31 cellular contexts compared by ENCODE assay signal in the genomic region with DNA sequence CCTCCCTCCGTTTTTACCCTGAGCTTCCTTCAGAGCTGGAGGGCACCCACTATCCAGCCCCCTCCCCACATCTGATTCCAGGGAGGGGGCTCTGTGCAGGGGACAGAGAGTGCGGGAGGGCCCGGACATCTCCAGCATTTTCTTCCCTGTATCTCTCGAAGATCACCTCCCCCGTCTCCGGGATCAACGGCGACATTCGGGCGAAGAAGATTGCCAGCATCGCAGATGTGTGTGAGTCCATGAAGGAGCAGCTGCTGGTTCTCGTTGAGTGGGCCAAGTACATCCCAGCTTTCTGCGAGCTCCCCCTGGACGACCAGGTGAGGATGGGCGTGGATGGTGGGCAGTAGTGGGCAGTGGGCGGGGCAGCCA. TPM values are rescaled to one million over a fixed set of nuclear protein-coding genes. Genes with fewer than 3 reads are reported as not detected.
"Had no signal": no experiment of that assay in that cellular context is flagged by ENCODE, and none has a peak within 500 bp of the region (broad histone marks: within the 10 kb centered on the region; RNA-seq: fewer than 3 reads in every experiment).

No MANE protein-coding gene starts in this region.

- H3K27ac ChIP-seq: brain microvascular endothelial cell, coronary artery, dorsolateral prefrontal cortex, esophagus muscularis mucosa, foreskin keratinocyte, gastrocnemius medialis had no signal

- H3K27me3 ChIP-seq: brain microvascular endothelial cell, gastrocnemius medialis had no signal

- DNase-seq: activated CD4-positive, alpha-beta memory T cell treated with anti-CD3 and anti-CD28 coated beads, Interleukin-2, amount 10 ng/mL, durations not matched to agents 7 days and 5 days; activated CD4-positive, alpha-beta T cell treated with anti-CD3 and anti-CD28 coated beads for 1 hour; activated CD4-positive, alpha-beta T cell treated with anti-CD3 and anti-CD28 coated beads for 4 hours; activated CD4-positive, alpha-beta T cell treated with anti-CD3 and anti-CD28 coated beads, Interleukin-2, amount 10 ng/mL, durations not matched to agents 7 days and 5 days; activated CD4-positive, alpha-beta T cell treated with anti-CD3 and anti-CD28 coated beads, Interleukin-2, amount 50 U/mL, for 4 hours; activated CD8-positive, alpha-beta memory T cell treated with anti-CD3 and anti-CD28 coated beads, Interleukin-2, amount 50 U/mL, for 48 hours; activated gamma-delta T cell; activated naive CD4-positive, alpha-beta T cell; activated naive CD4-positive, alpha-beta T cell treated with anti-CD3 and anti-CD28 coated beads, Interleukin-2, amount 10 ng/mL, durations not matched to agents 7 days and 5 days; activated naive CD8-positive, alpha-beta T cell treated with anti-CD3 and anti-CD28 coated beads, Interleukin-2, amount 10 ng/mL, durations not matched to agents 7 days and 5 days; activated T-cell treated with anti-CD3 and anti-CD28 coated beads for 4 hours; activated T-cell treated with anti-CD3 and anti-CD28 coated beads, Interleukin-2, amount 50 U/mL, for 24 hours; activated T-cell treated with anti-CD3 and anti-CD28 coated beads, Interleukin-2, amount 50 U/mL, for 72 hours; brain microvascular endothelial cell; dorsolateral prefrontal cortex; effector CD4-positive, alpha-beta T cell; effector memory CD8-positive, alpha-beta T cell; erythroblast; foreskin keratinocyte; gastrocnemius medialis; glutamatergic neuron; T-helper 2 cell had no signal

- FAIRE-seq: astrocyte, bronchial epithelial cell had no signal

- H3K9me3 ChIP-seq: esophagus muscularis mucosa, gastrocnemius medialis had no signal

- H3K4me3 Mint-ChIP-seq: activated CD4-positive, alpha-beta memory T cell treated with anti-CD3 and anti-CD28 coated beads, Interleukin-2, amount 10 ng/mL, durations not matched to agents 7 days and 5 days; activated CD4-positive, alpha-beta T cell treated with anti-CD3 and anti-CD28 coated beads, Interleukin-2, amount 10 ng/mL, durations not matched to agents 7 days and 5 days; activated naive CD4-positive, alpha-beta T cell treated with anti-CD3 and anti-CD28 coated beads, Interleukin-2, amount 10 ng/mL, durations not matched to agents 7 days and 5 days; activated naive CD8-positive, alpha-beta T cell treated with anti-CD3 and anti-CD28 coated beads, Interleukin-2, amount 10 ng/mL, durations not matched to agents 7 days and 5 days; activated T-cell treated with anti-CD3 and anti-CD28 coated beads, Interleukin-2, amount 50 U/mL, for 24 hours; activated T-cell treated with anti-CD3 and anti-CD28 coated beads, Interleukin-2, amount 50 U/mL, for 72 hours; central memory CD8-positive, alpha-beta T cell; dendritic cell treated with granulocyte-macrophage colony-stimulating factor and Interleukin-4, amounts not matched to agents 40 ng/mL and 50 ng/mL, for 4 days; effector memory CD8-positive, alpha-beta T cell had no signal

- H3K4me1 Mint-ChIP-seq: activated CD4-positive, alpha-beta memory T cell treated with anti-CD3 and anti-CD28 coated beads, Interleukin-2, amount 10 ng/mL, durations not matched to agents 7 days and 5 days; activated CD4-positive, alpha-beta T cell treated with anti-CD3 and anti-CD28 coated beads, Interleukin-2, amount 10 ng/mL, durations not matched to agents 7 days and 5 days; activated naive CD4-positive, alpha-beta T cell treated with anti-CD3 and anti-CD28 coated beads, Interleukin-2, amount 10 ng/mL, durations not matched to agents 7 days and 5 days had no signal

- H3K9me3 Mint-ChIP-seq: activated CD4-positive, alpha-beta memory T cell treated with anti-CD3 and anti-CD28 coated beads, Interleukin-2, amount 10 ng/mL, durations not matched to agents 7 days and 5 days; activated CD4-positive, alpha-beta T cell treated with anti-CD3 and anti-CD28 coated beads, Interleukin-2, amount 10 ng/mL, durations not matched to agents 7 days and 5 days; activated naive CD4-positive, alpha-beta T cell treated with anti-CD3 and anti-CD28 coated beads, Interleukin-2, amount 10 ng/mL, durations not matched to agents 7 days and 5 days; activated naive CD4-positive, alpha-beta T cell treated with anti-CD3 and anti-CD28 coated beads, Interleukin-2, amount 50 U/mL, for 72 hours; activated naive CD8-positive, alpha-beta T cell treated with anti-CD3 and anti-CD28 coated beads, Interleukin-2, amount 10 ng/mL, durations not matched to agents 7 days and 5 days; activated T-cell treated with anti-CD3 and anti-CD28 coated beads, Interleukin-2, amount 50 U/mL, for 24 hours; activated T-cell treated with anti-CD3 and anti-CD28 coated beads, Interleukin-2, amount 50 U/mL, for 72 hours; central memory CD8-positive, alpha-beta T cell; dendritic cell treated with granulocyte-macrophage colony-stimulating factor and Interleukin-4, amounts not matched to agents 40 ng/mL and 50 ng/mL, for 4 days; effector memory CD8-positive, alpha-beta T cell had no signal

- H3K4me1 ChIP-seq: esophagus muscularis mucosa, gastrocnemius medialis had no signal

- H3K36me3 Mint-ChIP-seq: activated naive CD4-positive, alpha-beta T cell treated with anti-CD3 and anti-CD28 coated beads, Interleukin-2, amount 10 ng/mL, durations not matched to agents 7 days and 5 days; activated naive CD4-positive, alpha-beta T cell treated with anti-CD3 and anti-CD28 coated beads, Interleukin-2, amount 50 U/mL, for 72 hours; activated naive CD8-positive, alpha-beta T cell treated with anti-CD3 and anti-CD28 coated beads, Interleukin-2, amount 10 ng/mL, durations not matched to agents 7 days and 5 days had no signal

- H3K27ac Mint-ChIP-seq: activated CD4-positive, alpha-beta memory T cell treated with anti-CD3 and anti-CD28 coated beads, Interleukin-2, amount 10 ng/mL, durations not matched to agents 7 days and 5 days; activated CD4-positive, alpha-beta T cell treated with anti-CD3 and anti-CD28 coated beads, Interleukin-2, amount 10 ng/mL, durations not matched to agents 7 days and 5 days; activated naive CD4-positive, alpha-beta T cell treated with anti-CD3 and anti-CD28 coated beads, Interleukin-2, amount 10 ng/mL, durations not matched to agents 7 days and 5 days; activated naive CD4-positive, alpha-beta T cell treated with anti-CD3 and anti-CD28 coated beads, Interleukin-2, amount 50 U/mL, for 72 hours; activated naive CD8-positive, alpha-beta T cell treated with anti-CD3 and anti-CD28 coated beads, Interleukin-2, amount 10 ng/mL, durations not matched to agents 7 days and 5 days; activated T-cell treated with anti-CD3 and anti-CD28 coated beads, Interleukin-2, amount 50 U/mL, for 24 hours; activated T-cell treated with anti-CD3 and anti-CD28 coated beads, Interleukin-2, amount 50 U/mL, for 72 hours; dendritic cell treated with granulocyte-macrophage colony-stimulating factor and Interleukin-4, amounts not matched to agents 40 ng/mL and 50 ng/mL, for 4 days; effector memory CD8-positive, alpha-beta T cell had no signal

- H3K4me3 ChIP-seq: coronary artery, dorsolateral prefrontal cortex, esophagus muscularis mucosa, gastrocnemius medialis had no signal

- H3K36me3 ChIP-seq: brain microvascular endothelial cell, esophagus muscularis mucosa, gastrocnemius medialis had no signal

RNA-seq across cellular contexts. Expression of gene HNF4A, which starts 58.8 kb away (rescaled TPM):
- total RNA-seq: activated CD4-positive, alpha-beta memory T cell treated with anti-CD3 and anti-CD28 coated beads, Interleukin-2, amount 10 ng/mL, durations not matched to agents 7 days and 5 days; activated CD4-positive, alpha-beta T cell treated with anti-CD3 and anti-CD28 coated beads, Interleukin-2, amount 10 ng/mL, durations not matched to agents 7 days and 5 days; activated naive CD4-positive, alpha-beta T cell treated with anti-CD3 and anti-CD28 coated beads, Interleukin-2, amount 50 U/mL, for 72 hours; activated naive CD8-positive, alpha-beta T cell treated with anti-CD3 and anti-CD28 coated beads, Interleukin-2, amount 10 ng/mL, durations not matched to agents 7 days and 5 days; activated T-cell treated with anti-CD3 and anti-CD28 coated beads, Interleukin-2, amount 50 U/mL, for 72 hours; astrocyte; bronchial epithelial cell; cardiac septum; foreskin keratinocyte; T-helper 1 cell treated with Interleukin-12 subunit alpha and Interleukin-12 subunit beta and Interleukin-4 antibody, amounts not matched to agents 30 ng/mL and 1 ng/mL, for 36 hours had no signal
- polyA plus RNA-seq: foreskin keratinocyte had no signal
